ENCODE assay signal across 15 cellular contexts in genomic region chr9:114417511-114417910, GRCh38. TPM values are rescaled to one million over a fixed set of nuclear protein-coding genes. Genes with fewer than 3 reads are reported as not detected.
DNase-seq lines count a peak whose midpoint lies in the region; ATAC-seq and TF ChIP-seq lines count a peak whose summit lies in the region.
"Had no signal": no experiment of that assay in that cellular context is flagged by ENCODE, and none has a peak within 500 bp of the region (broad histone marks: within the 10 kb centered on the region; RNA-seq: fewer than 3 reads in every experiment).

No MANE protein-coding gene starts in this region.

- TF ChIP-seq CTCF in WI38 (IDR thresholded peaks at IDR 0.05; ENCODE audit: low read depth, low read length): 0 out of 2 replicates have a peak, but pooled peaks have one; percentile 3
- TF ChIP-seq CTCF in fibroblast of the aortic adventitia (IDR thresholded peaks at IDR 0.05; ENCODE audit: insufficient read depth, low read length): peak; percentile 29

- H3K4me3 ChIP-seq in WI38 (ENCODE audit: low read depth, low read length): no peak overlapping the region
- H3K4me3 ChIP-seq in fibroblast of the aortic adventitia (ENCODE audit: low read depth, low read length): no peak overlapping the region
- H3K4me3 ChIP-seq: BLaER1 treated with 17β-estradiol and CSF1 and Interleukin-3, amounts not matched to agents 10 nM and 100 nM; HAP-1 had no signal

- ATAC-seq in HG02642 (IDR thresholded peaks at IDR 0.05; ENCODE audit: poor library complexity, unreplicated experiment): no peak

- DNase-seq in AG08395 (ENCODE audit: low spot score) (peak; percentile 81), H4 (ENCODE audit: low spot score) (peak; percentile 60), fibroblast of the aortic adventitia (ENCODE audit: low read depth) (peak; percentile 70), DMS153 (lab: John Stamatoyannopoulos, UW) (no peak), NCI-H1930 (lab: John Stamatoyannopoulos, UW) (no peak), COR-L47 (lab: John Stamatoyannopoulos, UW) (no peak)
- DNase-seq: activated CD8-positive, alpha-beta T cell treated with anti-CD3 and anti-CD28 coated beads, Interleukin-2, amount 10 ng/mL, durations not matched to agents 7 days and 5 days; activated naive CD4-positive, alpha-beta T cell treated with Interleukin-2 at 50 U/mL for 16 hours; NCI-H524; stimulated activated CD4-positive, alpha-beta T cell treated with anti-CD3 and anti-CD28 coated beads, Interleukin-2, amount 100 ng/mL, for 24 hours; T-helper 9 cell had no signal

RNA-seq across cellular contexts. Expression of gene AKNA, which starts 29.7 kb away (rescaled TPM):
- 2.3 and 3.4 TPM in 2 replicates for total RNA-seq in H4 (2014; rRNA removed; shearing (Covaris generic))
- total RNA-seq in fibroblast of the aortic adventitia (ENCODE audit: low replicate concordance): 9.9 and 22.3 TPM in 2 replicates

Comparison
In these comparisons a context has a peak if more than half of its experiments do, and no peak if none do; other contexts are left out.
1. DNase-seq: peak in AG08395 (single experiment), H4 (single experiment) and fibroblast of the aortic adventitia (single experiment); none in DMS153 (single experiment), NCI-H1930 (0 of 2) and COR-L47 (single experiment).